In the genomic region with DNA sequence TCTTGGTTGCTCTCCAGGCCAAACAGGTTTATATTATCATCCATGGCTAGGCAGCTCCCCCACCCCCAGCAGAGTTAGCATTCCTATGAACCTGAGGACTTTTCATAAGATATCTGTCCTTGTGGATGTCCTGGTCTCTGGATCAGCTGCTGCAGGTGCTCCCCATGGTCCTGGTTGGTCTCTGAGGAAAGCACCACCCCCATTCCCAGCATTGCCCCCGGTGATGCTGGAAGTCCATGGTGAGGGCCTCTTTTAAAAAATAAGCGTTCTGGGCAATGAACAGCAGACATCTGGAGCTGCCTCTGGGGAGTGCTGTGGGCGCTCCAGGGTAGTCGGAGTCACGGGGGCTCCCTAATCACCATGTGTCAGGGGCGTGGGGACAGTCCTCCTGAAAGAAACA, we compare ENCODE assay signal across 19 cellular contexts. TPM values are rescaled to one million over a fixed set of nuclear protein-coding genes. Genes with fewer than 3 reads are reported as not detected.
DNase-seq lines count a peak whose midpoint lies in the region; ATAC-seq and TF ChIP-seq lines count a peak whose summit lies in the region.
"Had no signal": no experiment of that assay in that cellular context is flagged by ENCODE, and none has a peak within 500 bp of the region (broad histone marks: within the 10 kb centered on the region; RNA-seq: fewer than 3 reads in every experiment).

No MANE protein-coding gene starts in this region.

- no peak overlapping the region for H2BK5ac ChIP-seq in mesendoderm (ENCODE audit: low read length)

- H2BK120ac ChIP-seq in mesendoderm (ENCODE audit: low read depth, low read length): no peak overlapping the region

- H3K4me1 Mint-ChIP-seq in brain: peaks cover 48% of the 10 kb centered on the region

- H3K9me3 ChIP-seq in heart right ventricle: no peaks in the 10 kb centered on the region
- H3K9me3 ChIP-seq in upper lobe of left lung: no peaks in the 10 kb centered on the region
- no peaks in the 10 kb centered on the region for H3K9me3 ChIP-seq in spleen

- H3K56ac ChIP-seq in mesendoderm (ENCODE audit: low read length): no peak overlapping the region

- no peaks in the 10 kb centered on the region for H3K79me1 ChIP-seq in mesendoderm (ENCODE audit: low read length)

- no peak overlapping the region for H2AK5ac ChIP-seq in mesendoderm (ENCODE audit: low read length)

- no peak overlapping the region for H3K4me2 ChIP-seq in mesendoderm (ENCODE audit: low read length)

- no peaks in the 10 kb centered on the region for H3K27me3 Mint-ChIP-seq in brain
- H3K27me3 Mint-ChIP-seq: CD4-positive, alpha-beta T cell had no signal

- no peak overlapping the region for H3K9ac ChIP-seq in mesendoderm (ENCODE audit: low read length)

- no peak for TF ChIP-seq EP300 in upper lobe of left lung (IDR thresholded peaks at IDR 0.05)

- intact Hi-C loops in heart right ventricle (cut with DNase I): no loop called here
- intact Hi-C loops in Right ventricle myocardium superior (cut with DNase I): no loop called here
- intact Hi-C loops in spleen (cut with DNase I; ENCODE audit: low total_unique reads): no loop called here

- H3K27me3 ChIP-seq in heart right ventricle: no peaks in the 10 kb centered on the region
- H3K27me3 ChIP-seq in mesendoderm (ENCODE audit: insufficient read depth, low read length, poor library complexity): no peaks in the 10 kb centered on the region
- no peaks in the 10 kb centered on the region for H3K27me3 ChIP-seq in upper lobe of left lung
- H3K27me3 ChIP-seq in spleen (replicated peaks in 1 of 7): no peaks in the 10 kb centered on the region

- peak overlapping the region in 3 of 5 experiments; percentile 20 to 90 (median 66) for H3K27ac Mint-ChIP-seq in brain
- H3K27ac Mint-ChIP-seq: CD4-positive, alpha-beta T cell had no signal

- no peaks in the 10 kb centered on the region for H3K36me3 ChIP-seq in heart right ventricle
- H3K36me3 ChIP-seq in mesendoderm (ENCODE audit: control insufficient read depth, insufficient read depth, low read length): no peaks in the 10 kb centered on the region
- H3K36me3 ChIP-seq in upper lobe of left lung: no peaks in the 10 kb centered on the region
- H3K36me3 ChIP-seq in spleen: no peaks in the 10 kb centered on the region

- no peak overlapping the region for H3K4ac ChIP-seq in mesendoderm (ENCODE audit: low read depth, low read length)

- peaks cover 0 to 5% (median 3%) of the 10 kb centered on the region in 5 experiments for H3K9me3 Mint-ChIP-seq in brain
- H3K9me3 Mint-ChIP-seq: CD4-positive, alpha-beta T cell had no signal

- TF ChIP-seq POLR2A in upper lobe of left lung (IDR thresholded peaks at IDR 0.05) (no peak), spleen (IDR thresholded peaks at IDR 0.05) (no peak)

- H3K4me3 ChIP-seq in heart right ventricle: no peak overlapping the region
- no peak overlapping the region for H3K4me3 ChIP-seq in mesendoderm (ENCODE audit: low read length)
- H3K4me3 ChIP-seq in upper lobe of left lung: no peak overlapping the region
- H3K4me3 ChIP-seq in spleen: no peak overlapping the region

- no peaks in the 10 kb centered on the region for H3K79me2 ChIP-seq in mesendoderm (ENCODE audit: control insufficient read depth, insufficient read depth, low read length)

- no peak overlapping the region for H4K8ac ChIP-seq in mesendoderm (ENCODE audit: low read depth, low read length)

- peak overlapping the region in 9 of 10 donors; percentile 12 to 92 (median 86) for H3K27ac ChIP-seq in heart right ventricle
- no peak overlapping the region for H3K27ac ChIP-seq in mesendoderm (ENCODE audit: low read depth, low read length)
- H3K27ac ChIP-seq in upper lobe of left lung: peak overlapping the region; percentile 3 to 79 (median 10)
- no peak overlapping the region for H3K27ac ChIP-seq in spleen

- H4K5ac ChIP-seq in mesendoderm (ENCODE audit: low read length): no peak overlapping the region

- H2BK15ac ChIP-seq in mesendoderm (replicated peaks; ENCODE audit: low read depth): no peak overlapping the region

- H3K4me3 Mint-ChIP-seq in brain: no peak overlapping the region
- H3K4me3 Mint-ChIP-seq: CD4-positive, alpha-beta T cell had no signal

- peaks cover 41% of the 10 kb centered on the region for H3K36me3 Mint-ChIP-seq in brain

- H3K23ac ChIP-seq in mesendoderm (ENCODE audit: low read length): no peak overlapping the region

- no peak for DNase-seq in heart right ventricle
- DNase-seq in Right ventricle myocardium superior: no peak
- DNase-seq in mesendoderm: no peak
- no peak for DNase-seq in upper lobe of left lung
- no peak for DNase-seq in HT-29 (ENCODE audit: low spot score)
- no peak for DNase-seq in spleen
- DNase-seq: Calu3; CD4-positive, alpha-beta T cell; DMS79; GOT3; Karpas-422; MM.1S; NCI-H1105; NCI-H1694 treated with DMSO at 0.1 percent for 48 hours; NCI-H345; NK-92 treated with Interleukin-12 subunit alpha and Interleukin-12 subunit beta, amount 100 ng/mL, for 24 hours had no signal

- H3K18ac ChIP-seq in mesendoderm (ENCODE audit: low read length): peak overlapping the region; percentile 28

- TF ChIP-seq CTCF in heart right ventricle (IDR thresholded peaks at IDR 0.05) (no peak), brain (conservative IDR thresholded peaks at IDR 0.05) (no peak), upper lobe of left lung (IDR thresholded peaks at IDR 0.05) (no peak), spleen (IDR thresholded peaks at IDR 0.05 in 8 of 11, conservative IDR thresholded peaks at IDR 0.05 in 3 of 11) (no peak)

- H3K4me1 ChIP-seq in heart right ventricle (peaks cover 65 to 99% (median 84%) of the 10 kb centered on the region in 9 donors), mesendoderm (ENCODE audit: control insufficient read depth, low read depth, low read length) (peaks cover 27% of the 10 kb centered on the region), upper lobe of left lung (peaks cover 23 to 52% (median 28%) of the 10 kb centered on the region in 4 donors), spleen (peaks cover 8 to 34% (median 21%) of the 10 kb centered on the region in 6 donors)

- ATAC-seq in heart right ventricle (no peak), Right ventricle myocardium superior (ENCODE audit: poor library complexity) (no peak), upper lobe of left lung (ENCODE audit: low FRiP score in 2 of 2) (no peak), HG02642 (IDR thresholded peaks at IDR 0.05; ENCODE audit: poor library complexity, unreplicated experiment) (no peak)
- ATAC-seq: HepG2 had no signal

- WGBS in heart right ventricle, 2 donors: 88 to 93% methylated on average over 6 of the region's 6 CpGs
- no CpG with 5 or more reads among the region's 6 CpGs for WGBS in mesendoderm (ENCODE audit: extremely low coverage, insufficient coverage, low lambda C conversion rate)
- WGBS in upper lobe of left lung, 2 donors: 92 to 96% methylated on average over 6 of the region's 6 CpGs
- WGBS in spleen, 5 donors: 76 to 94% (median 89%) methylated on average over 6 of the region's 6 CpGs

RNA-seq across cellular contexts. Expression of gene DKK3, which starts 26.6 kb away (rescaled TPM):
- total RNA-seq in heart right ventricle (1,000 to 10,000 TPM in 1 of 10 donors, 100 to 1,000 TPM in 9; 314 to 1,034 (median 652) TPM), Right ventricle myocardium superior (520 TPM), upper lobe of left lung (100 to 1,000 TPM in 5 of 6 donors, 10 to 100 TPM in 1; 50.3 to 162 (median 137) TPM), spleen (100 to 1,000 TPM in 1 of 7 donors, 10 to 100 TPM in 6; 26.9 to 111 (median 53.2) TPM)
- polyA plus RNA-seq in heart right ventricle (100 to 1,000 TPM; 113 to 254 TPM), brain (ENCODE audit: insufficient read depth, low read depth, low replicate concordance) (236 TPM), spleen (10 to 100 TPM in 2 of 3 donors, 1 to 10 TPM in 1; 8.6 to 14.2 (median 12.3) TPM)
- 17.5 TPM for polyA plus RNA-seq in mesendoderm (2013, experiment 1 of 2)
- polyA plus RNA-seq in mesendoderm (2013, experiment 2 of 2): 17.2 TPM
- total RNA-seq in HT-29 (2014; rRNA removed; shearing (Covaris generic)): not detected in 2 replicates

Comparison
In these comparisons a context has a peak if more than half of its experiments do, and no peak if none do; other contexts are left out.
1. H3K27ac ChIP-seq: peak in heart right ventricle (9 of 10) and upper lobe of left lung (4 of 4); none in mesendoderm (single experiment) and spleen (0 of 8).
2. RNA of gene DKK3, which starts 26.6 kb away (total RNA-seq): 314 to 1,034 TPM in heart right ventricle, 520 TPM in Right ventricle myocardium superior (single experiment), 50.3 to 162 TPM in upper lobe of left lung and 26.9 to 111 TPM in spleen; not detected in HT-29; every median in the first group is over 10 times any median in the second.